Comparison of ENCODE assay signal across 30 cellular contexts in genomic region chr2:12020833-12021469, GRCh38.
"Had no signal": no experiment of that assay in that cellular context is flagged by ENCODE, and none has a peak within 500 bp of the region (broad histone marks: within the 10 kb centered on the region; RNA-seq: fewer than 3 reads in every experiment).

No MANE protein-coding gene starts in this region.

- H3K4me3 ChIP-seq: ascending aorta, breast epithelium, Peyer's patch, SJSA1 had no signal

- H3K9ac ChIP-seq: SK-N-SH had no signal

- H3K4me3 Mint-ChIP-seq: activated CD4-positive, alpha-beta T cell treated with anti-CD3 and anti-CD28 coated beads, Interleukin-2, amount 10 ng/mL, durations not matched to agents 7 days and 5 days; activated CD8-positive, alpha-beta T cell treated with anti-CD3 and anti-CD28 coated beads, Interleukin-2, amount 10 ng/mL, durations not matched to agents 7 days and 5 days; activated naive CD4-positive, alpha-beta T cell treated with anti-CD3 and anti-CD28 coated beads, Interleukin-2, amount 50 U/mL, for 24 hours; activated naive CD8-positive, alpha-beta T cell treated with anti-CD3 and anti-CD28 coated beads, Interleukin-2, amount 10 ng/mL, durations not matched to agents 7 days and 5 days; activated T-cell treated with anti-CD3 and anti-CD28 coated beads, Interleukin-2, amount 50 U/mL, for 24 hours; T-helper 1 cell treated with Interleukin-12 subunit alpha and Interleukin-12 subunit beta and Interleukin-4 antibody, amounts not matched to agents 30 μg/mL and 1 μg/mL, for 36 hours; T-helper 2 cell treated with Interferon-gamma antibody and Interleukin-4, amounts not matched to agents 5 μg/mL and 100 μg/mL, for 36 hours had no signal

- H3K27me3 Mint-ChIP-seq: activated naive CD4-positive, alpha-beta T cell treated with anti-CD3 and anti-CD28 coated beads, Interleukin-2, amount 50 U/mL, for 24 hours had no signal

- DNase-seq: activated CD4-positive, alpha-beta T cell treated with anti-CD3 and anti-CD28 coated beads, Interleukin-2, amount 10 ng/mL, durations not matched to agents 7 days and 5 days; activated CD4-positive, alpha-beta T cell treated with anti-CD3 and anti-CD28 coated beads, Interleukin-2, amount 50 U/mL, for 48 hours; activated CD8-positive, alpha-beta T cell treated with anti-CD3 and anti-CD28 coated beads, Interleukin-2, amount 10 ng/mL, durations not matched to agents 7 days and 5 days; activated gamma-delta T cell; activated naive CD4-positive, alpha-beta T cell treated with Interleukin-2 at 50 U/mL for 16 hours; activated naive CD8-positive, alpha-beta T cell treated with anti-CD3 and anti-CD28 coated beads, Interleukin-2, amount 10 ng/mL, durations not matched to agents 7 days and 5 days; activated T-cell treated with anti-CD3 and anti-CD28 coated beads, Interleukin-2, amount 50 U/mL, for 24 hours; amygdala; cerebellar nuclear complex; Karpas-422; KBM-7; NCI-H1436 treated with DMSO at 0.1 percent for 48 hours; NCI-H1694 treated with DMSO at 0.1 percent for 48 hours; NCI-H2029 treated with DMSO at 0.1 percent for 48 hours; NCI-H2227 treated with DMSO at 0.1 percent for 48 hours; NCI-H446; NCI-H510A treated with DMSO at 0.1 percent for 48 hours; NCI-H526 treated with DMSO at 0.1 percent for 48 hours; PC-3; Peyer's patch; RPMI8226; SHP77 treated with DMSO at 0.1 percent for 48 hours; SK-N-SH had no signal

- H3K27me3 ChIP-seq: ascending aorta, breast epithelium, Peyer's patch, SJSA1 had no signal

- H3K36me3 ChIP-seq: ascending aorta, breast epithelium, Peyer's patch, SJSA1 had no signal

- H3K4me1 ChIP-seq: ascending aorta, breast epithelium, Peyer's patch had no signal

- H3K27ac Mint-ChIP-seq: activated CD4-positive, alpha-beta T cell treated with anti-CD3 and anti-CD28 coated beads, Interleukin-2, amount 10 ng/mL, durations not matched to agents 7 days and 5 days; activated CD8-positive, alpha-beta T cell treated with anti-CD3 and anti-CD28 coated beads, Interleukin-2, amount 10 ng/mL, durations not matched to agents 7 days and 5 days; activated naive CD4-positive, alpha-beta T cell treated with anti-CD3 and anti-CD28 coated beads, Interleukin-2, amount 50 U/mL, for 24 hours; activated naive CD8-positive, alpha-beta T cell treated with anti-CD3 and anti-CD28 coated beads, Interleukin-2, amount 10 ng/mL, durations not matched to agents 7 days and 5 days; activated T-cell treated with anti-CD3 and anti-CD28 coated beads, Interleukin-2, amount 50 U/mL, for 24 hours; activated T-helper 2 cell treated with anti-CD3 and anti-CD28 coated beads, Interferon-gamma antibody, Interleukin-2, Interleukin-4, amounts not matched to agents 10 μg/mL and 5 μg/mL and 100 μg/mL, durations not matched to agents 14 hours and 24 hours and 36 hours; T-helper 1 cell treated with Interleukin-12 subunit alpha and Interleukin-12 subunit beta and Interleukin-4 antibody, amounts not matched to agents 30 μg/mL and 1 μg/mL, for 36 hours; T-helper 2 cell treated with Interferon-gamma antibody and Interleukin-4, amounts not matched to agents 5 μg/mL and 100 μg/mL, for 36 hours had no signal

- H3K4me2 ChIP-seq: SK-N-SH had no signal

- H3K27ac ChIP-seq: ascending aorta, breast epithelium, Peyer's patch, SJSA1 had no signal

- H3K9me3 ChIP-seq: SK-N-SH had no signal

- H3K4me1 Mint-ChIP-seq: activated CD4-positive, alpha-beta T cell treated with anti-CD3 and anti-CD28 coated beads, Interleukin-2, amount 10 ng/mL, durations not matched to agents 7 days and 5 days had no signal

- ATAC-seq: activated CD8-positive, alpha-beta T cell treated with anti-CD3 and anti-CD28 coated beads, Interleukin-2, amount 10 ng/mL, durations not matched to agents 7 days and 5 days; PC-3 had no signal
